ENCODE assay signal across 20 cellular contexts in genomic region chr10:8278099-8278498, GRCh38.
DNase-seq lines count a peak whose midpoint lies in the region; ATAC-seq, FAIRE-seq and TF ChIP-seq lines count a peak whose summit lies in the region.
"Had no signal": no experiment of that assay in that cellular context is flagged by ENCODE, and none has a peak within 500 bp of the region (broad histone marks: within the 10 kb centered on the region; RNA-seq: fewer than 3 reads in every experiment).

No MANE protein-coding gene starts in this region.

- POLR2A ChIA-PET in A673 (lab: Charles Lee; ENCODE audit: low non-redundant PET): no interaction called here

- H3K9me3 Mint-ChIP-seq in activated T-helper 1 cell treated with anti-CD3 and anti-CD28 coated beads, Interleukin-12 subunit alpha, Interleukin-12 subunit beta, Interleukin-2, Interleukin-4 antibody, amounts not matched to agents 30 ng/mL and 10 ng/mL and 1 ng/mL, durations not matched to agents 14 hours and 24 hours and 36 hours: peaks cover 12% of the 10 kb centered on the region

- no peaks in the 10 kb centered on the region for H3K27me3 ChIP-seq in A673 (replicated peaks; ENCODE audit: insufficient read depth, low read depth, low read length, poor library complexity)

- no peaks in the 10 kb centered on the region for H3K9me3 ChIP-seq in A673 (ENCODE audit: low read depth, low read length, poor library complexity, severe bottlenecking)

- no peaks in the 10 kb centered on the region for H3K36me3 ChIP-seq in A673 (ENCODE audit: insufficient read depth, low read length, poor library complexity, severe bottlenecking)

- no peak overlapping the region for H3K4me3 Mint-ChIP-seq in activated T-helper 1 cell treated with anti-CD3 and anti-CD28 coated beads, Interleukin-12 subunit alpha, Interleukin-12 subunit beta, Interleukin-2, Interleukin-4 antibody, amounts not matched to agents 30 ng/mL and 10 ng/mL and 1 ng/mL, durations not matched to agents 14 hours and 24 hours and 36 hours
- H3K4me3 Mint-ChIP-seq: CD4-positive, alpha-beta memory T cell had no signal

- H3K36me3 Mint-ChIP-seq in activated T-helper 1 cell treated with anti-CD3 and anti-CD28 coated beads, Interleukin-12 subunit alpha, Interleukin-12 subunit beta, Interleukin-2, Interleukin-4 antibody, amounts not matched to agents 30 ng/mL and 10 ng/mL and 1 ng/mL, durations not matched to agents 14 hours and 24 hours and 36 hours (ENCODE audit: low read depth): peaks cover 1% of the 10 kb centered on the region
- H3K36me3 Mint-ChIP-seq: CD4-positive, alpha-beta memory T cell had no signal

- H3K27ac Mint-ChIP-seq in activated T-helper 1 cell treated with anti-CD3 and anti-CD28 coated beads, Interleukin-12 subunit alpha, Interleukin-12 subunit beta, Interleukin-2, Interleukin-4 antibody, amounts not matched to agents 30 ng/mL and 10 ng/mL and 1 ng/mL, durations not matched to agents 14 hours and 24 hours and 36 hours: peak overlapping the region; percentile 31

- FAIRE-seq in GM12892 (lab: Jason Lieb, UNC): peak; percentile 83
- FAIRE-seq: D721Med, H1 had no signal

- DNase-seq in activated T-cell treated with anti-CD3 and anti-CD28 coated beads for 48 hours (ENCODE audit: low read depth) (peak; percentile 25), activated T-cell treated with anti-CD3 and anti-CD28 coated beads for 4 hours (no peak), GM12892 (ENCODE audit: insufficient read length) (no peak), cerebellar cortex (ENCODE audit: low spot score) (no peak), A673 (ENCODE audit: low spot score) (no peak)
- no peak for DNase-seq in activated T-helper 1 cell treated with anti-CD3 and anti-CD28 coated beads, Interleukin-12 subunit alpha, Interleukin-12 subunit beta, Interleukin-2, Interleukin-4 antibody, amounts not matched to agents 30 ng/mL and 10 ng/mL and 1 ng/mL, durations not matched to agents 14 hours and 24 hours and 36 hours (ENCODE audit: low spot score)
- DNase-seq: ACHN; CD4-positive, alpha-beta memory T cell; DMS79 treated with DMSO at 0.1 percent for 48 hours; GDM1; IMR-90; NCI-H1417; NCI-H2029; NCI-H2171 treated with DMSO at 0.1 percent for 48 hours; NCI-H510A; SIG-M5 had no signal

- BruUV-seq in A673 (replicated peaks; lab: Mats Ljungman, UMichigan): no TSS peak

- CTCF ChIA-PET in A673 (lab: Charles Lee): no interaction called here

- TF ChIP-seq CTCF in A673 (conservative IDR thresholded peaks at IDR 0.05; ENCODE audit: low read depth, low read length): no peak

- no peak for TF ChIP-seq POLR2A in GM12892 (IDR thresholded peaks at IDR 0.05; ENCODE audit: low read depth, low read length)

- intact Hi-C loops in activated T-helper 1 cell treated with anti-CD3 and anti-CD28 coated beads, Interleukin-12 subunit alpha, Interleukin-12 subunit beta, Interleukin-2, Interleukin-4 antibody, amounts not matched to agents 30 ng/mL and 10 ng/mL and 1 ng/mL, durations not matched to agents 14 hours and 24 hours and 36 hours (cut with micrococcal nuclease): loop anchor here (1.0 kb wide), 1 partner anchor 47 kb away; no protein-coding TSS in a partner anchor
- intact Hi-C loops in A673 (cut with micrococcal nuclease; ENCODE audit: unreplicated experiment): no loop called here

- no peak overlapping the region for H3K27ac ChIP-seq in A673 (ENCODE audit: low read depth, low read length, poor library complexity, severe bottlenecking)

- no peak overlapping the region for H3K4me3 ChIP-seq in A673 (ENCODE audit: low read depth, low read length, poor library complexity, severe bottlenecking)

- no peaks in the 10 kb centered on the region for H3K4me1 ChIP-seq in A673 (ENCODE audit: insufficient read depth, low read length, poor library complexity, severe bottlenecking)

- ATAC-seq in HG02852 (IDR thresholded peaks at IDR 0.05; ENCODE audit: unreplicated experiment): peak; percentile 79
- no peak for ATAC-seq in HG02885 (IDR thresholded peaks at IDR 0.05; ENCODE audit: poor library complexity, unreplicated experiment)

- H3K4me1 Mint-ChIP-seq in activated T-helper 1 cell treated with anti-CD3 and anti-CD28 coated beads, Interleukin-12 subunit alpha, Interleukin-12 subunit beta, Interleukin-2, Interleukin-4 antibody, amounts not matched to agents 30 ng/mL and 10 ng/mL and 1 ng/mL, durations not matched to agents 14 hours and 24 hours and 36 hours (ENCODE audit: low read depth): peaks cover 12% of the 10 kb centered on the region

- peaks cover 18% of the 10 kb centered on the region for H3K27me3 Mint-ChIP-seq in activated T-helper 1 cell treated with anti-CD3 and anti-CD28 coated beads, Interleukin-12 subunit alpha, Interleukin-12 subunit beta, Interleukin-2, Interleukin-4 antibody, amounts not matched to agents 30 ng/mL and 10 ng/mL and 1 ng/mL, durations not matched to agents 14 hours and 24 hours and 36 hours (ENCODE audit: insufficient read depth)
